In genomic region chr5:177443144-177443983, GRCh38 we compare ENCODE assay signal across 23 cellular contexts. TPM values are rescaled to one million over a fixed set of nuclear protein-coding genes. Genes with fewer than 3 reads are reported as not detected.
DNase-seq lines count a peak whose midpoint lies in the region; FAIRE-seq and TF ChIP-seq lines count a peak whose summit lies in the region.
"Had no signal": no experiment of that assay in that cellular context is flagged by ENCODE, and none has a peak within 500 bp of the region (broad histone marks: within the 10 kb centered on the region; RNA-seq: fewer than 3 reads in every experiment).

No MANE protein-coding gene starts in this region.

- no peak overlapping the region for H2AFZ ChIP-seq in astrocyte (ENCODE audit: low read depth, low read length)

- CTCF ChIA-PET in activated naive CD4-positive, alpha-beta T cell treated with anti-CD3 and anti-CD28 coated beads for 36 hours (lab: Charles Lee) = interaction anchor here (0.6 to 8.6 kb wide), 6 partner anchors 10 to 53 kb away, joined by 4 to 131 read pairs (median 41); no protein-coding TSS in a partner anchor
- CTCF ChIA-PET in HEK293 (lab: Yijun Ruan, JAX) = interaction anchor here (0.6 to 3.5 kb wide), 8 partner anchors 12 to 74 kb away, joined by 3 to 17 read pairs (median 3); no protein-coding TSS in a partner anchor

- H3K9me3 ChIP-seq in HEK293 (ENCODE audit: control insufficient read depth, insufficient read depth, low read depth, low read length) (no peaks in the 10 kb centered on the region), astrocyte (ENCODE audit: insufficient read depth, low read depth, low read length) (no peaks in the 10 kb centered on the region)
- H3K9me3 ChIP-seq: esophagus muscularis mucosa, vagina had no signal

- H3K4me2 ChIP-seq in astrocyte (ENCODE audit: low read length) = no peak overlapping the region

- peak overlapping the region; percentile 92 for H3K27ac Mint-ChIP-seq in activated naive CD4-positive, alpha-beta T cell treated with anti-CD3 and anti-CD28 coated beads for 36 hours
- H3K27ac Mint-ChIP-seq in astrocyte (ENCODE audit: unreplicated experiment) (peak overlapping the region; percentile 18), osteocyte (ENCODE audit: unreplicated experiment) (no peak overlapping the region)

- H3K27ac ChIP-seq in HEK293 (ENCODE audit: extremely low read depth, low read depth, low read length) = no peak overlapping the region
- no peak overlapping the region for H3K27ac ChIP-seq in astrocyte (ENCODE audit: low read depth, low read length)
- H3K27ac ChIP-seq: esophagus muscularis mucosa, vagina had no signal

- no peaks in the 10 kb centered on the region for H3K9me3 Mint-ChIP-seq in activated naive CD4-positive, alpha-beta T cell treated with anti-CD3 and anti-CD28 coated beads for 36 hours
- H3K9me3 Mint-ChIP-seq in astrocyte (ENCODE audit: unreplicated experiment) (peaks cover 1% of the 10 kb centered on the region), osteocyte (ENCODE audit: unreplicated experiment) (no peaks in the 10 kb centered on the region)
- H3K9me3 Mint-ChIP-seq: activated T-helper 1 cell treated with anti-CD3 and anti-CD28 coated beads, Interleukin-12 subunit alpha, Interleukin-12 subunit beta, Interleukin-2, Interleukin-4 antibody, amounts not matched to agents 30 ng/mL and 10 ng/mL and 1 ng/mL, durations not matched to agents 14 hours and 24 hours and 36 hours; stimulated activated naive CD8-positive, alpha-beta T cell treated with anti-CD3 and anti-CD28 coated beads, Interleukin-15, Interleukin-2, amounts not matched to agents 100 ng/mL and 50 ng/mL, for 24 hours had no signal

- peaks cover 8% of the 10 kb centered on the region for H4K20me1 ChIP-seq in astrocyte (ENCODE audit: insufficient read depth, low read length)

- intact Hi-C loops in activated naive CD4-positive, alpha-beta T cell treated with anti-CD3 and anti-CD28 coated beads for 36 hours (cut with micrococcal nuclease) = no loop called here
- intact Hi-C loops in posterior vena cava (cut with DNase I) = no loop called here

- H3K4me3 Mint-ChIP-seq in activated naive CD4-positive, alpha-beta T cell treated with anti-CD3 and anti-CD28 coated beads for 36 hours = no peak overlapping the region
- no peak overlapping the region for H3K4me3 Mint-ChIP-seq in astrocyte (ENCODE audit: unreplicated experiment)
- H3K4me3 Mint-ChIP-seq in osteocyte (ENCODE audit: unreplicated experiment) = no peak overlapping the region
- H3K4me3 Mint-ChIP-seq: stimulated activated naive CD8-positive, alpha-beta T cell treated with anti-CD3 and anti-CD28 coated beads, Interleukin-15, Interleukin-2, amounts not matched to agents 100 ng/mL and 50 ng/mL, for 24 hours had no signal

- no peaks in the 10 kb centered on the region for H3K79me2 ChIP-seq in astrocyte (ENCODE audit: insufficient read depth, low read length)

- H3K36me3 ChIP-seq in HEK293 (ENCODE audit: control insufficient read depth in 2 of 2, insufficient read depth in 1 of 2, low read length in 2 of 2) = peaks cover 5 to 39% of the 10 kb centered on the region in 2 experiments; a peak in 2 of 3 replicates
- no peaks in the 10 kb centered on the region for H3K36me3 ChIP-seq in astrocyte (ENCODE audit: insufficient read depth, low read length)

- H3K36me3 Mint-ChIP-seq in activated naive CD4-positive, alpha-beta T cell treated with anti-CD3 and anti-CD28 coated beads for 36 hours (ENCODE audit: low read depth) = peaks cover 20% of the 10 kb centered on the region
- H3K36me3 Mint-ChIP-seq in astrocyte (ENCODE audit: low read depth, unreplicated experiment) (peaks cover 10% of the 10 kb centered on the region), osteocyte (ENCODE audit: unreplicated experiment) (peaks cover 8% of the 10 kb centered on the region)

- H3K4me3 ChIP-seq in HEK293 (ENCODE audit: low read depth, low read length) = no peak overlapping the region
- H3K4me3 ChIP-seq in astrocyte (ENCODE audit: insufficient read depth, low read depth, low read length) = no peak overlapping the region
- H3K4me3 ChIP-seq: esophagus muscularis mucosa, skin epidermis, vagina had no signal

- H3K4me1 Mint-ChIP-seq in activated naive CD4-positive, alpha-beta T cell treated with anti-CD3 and anti-CD28 coated beads for 36 hours (ENCODE audit: low read depth) = peaks cover 62% of the 10 kb centered on the region
- H3K4me1 Mint-ChIP-seq in astrocyte (ENCODE audit: low read depth, unreplicated experiment) (peaks cover 16% of the 10 kb centered on the region), osteocyte (ENCODE audit: unreplicated experiment) (peaks cover 16% of the 10 kb centered on the region)

- H3K4me1 ChIP-seq in HEK293 (ENCODE audit: control insufficient read depth, insufficient read depth, low read length) (no peaks in the 10 kb centered on the region), astrocyte (ENCODE audit: insufficient read depth, low read length) (peaks cover 16% of the 10 kb centered on the region)

- no peak for FAIRE-seq in astrocyte (lab: Jason Lieb, UNC)
- FAIRE-seq: GM18507 had no signal

- POLR2A ChIA-PET in HEK293 (lab: Yijun Ruan, JAX) = interaction anchor here (1.6 to 2.7 kb wide), 4 partner anchors 11 to 16 kb away, joined by 7 to 21 read pairs (median 10); partner anchors contain the start of gene GRK6

- TF ChIP-seq CTCF in HEK293 (tag by site-specific recombination; IDR thresholded peaks at IDR 0.05) (no peak), astrocyte (IDR thresholded peaks at IDR 0.05; ENCODE audit: insufficient read depth, low read depth, low read length) (no peak), osteocyte (IDR thresholded peaks at IDR 0.05) (no peak)

- no peaks in the 10 kb centered on the region for H3K27me3 ChIP-seq in astrocyte (ENCODE audit: insufficient read depth, low read length)
- H3K27me3 ChIP-seq: vagina had no signal

- no peaks in the 10 kb centered on the region for H3K27me3 Mint-ChIP-seq in activated naive CD4-positive, alpha-beta T cell treated with anti-CD3 and anti-CD28 coated beads for 36 hours (ENCODE audit: low read depth)
- H3K27me3 Mint-ChIP-seq in astrocyte (ENCODE audit: low read depth, unreplicated experiment) (no peaks in the 10 kb centered on the region), osteocyte (ENCODE audit: unreplicated experiment) (no peaks in the 10 kb centered on the region)
- H3K27me3 Mint-ChIP-seq: stimulated activated naive CD8-positive, alpha-beta T cell treated with anti-CD3 and anti-CD28 coated beads, Interleukin-15, Interleukin-2, amounts not matched to agents 100 ng/mL and 50 ng/mL, for 24 hours had no signal

- H3K9ac ChIP-seq in astrocyte (ENCODE audit: low read length) = no peak overlapping the region

- DNase-seq in activated naive CD4-positive, alpha-beta T cell treated with anti-CD3 and anti-CD28 coated beads for 36 hours = no peak
- DNase-seq in activated naive CD4-positive, alpha-beta T cell treated with Interleukin-2 at 50 U/mL for 16 hours = no peak
- DNase-seq in astrocyte (ENCODE audit: low read depth) = no peak
- DNase-seq in posterior vena cava (ENCODE audit: low spot score) = peak; percentile 75
- DNase-seq in osteocyte (ENCODE audit: extremely low spot score, unreplicated experiment) = no peak
- DNase-seq in Kasumi-1 (lab: John Stamatoyannopoulos, UW) = no peak
- DNase-seq in NCI-H2107 (lab: John Stamatoyannopoulos, UW) = no peak
- DNase-seq: dermis blood vessel endothelial cell, DMS 273 treated with DMSO at 0.1 percent for 48 hours, mesenchymal stem cell, NCI-H1436, NCI-H226, nucleus accumbens, Right ventricle myocardium superior had no signal

TF ChIP-seq in HEK293, 187 proteins besides CTCF, POLR2A, EP300 and RAD21 (continues in another document):
- 0 out of 2 replicates have a peak, but pooled peaks have one; percentile 20 for TF ChIP-seq ZNF692 (tag by site-specific recombination; IDR thresholded peaks at IDR 0.05)
- TF ChIP-seq KLF8 (tag by site-specific recombination; IDR thresholded peaks at IDR 0.05) = no peak
- no peak for TF ChIP-seq ZNF155 (tag by site-specific recombination; IDR thresholded peaks at IDR 0.05)
- TF ChIP-seq ZFP41 (tag by site-specific recombination; IDR thresholded peaks at IDR 0.05; ENCODE audit: borderline replicate concordance) = no peak
- no peak for TF ChIP-seq ZNF239 (tag by site-specific recombination; IDR thresholded peaks at IDR 0.05)
- TF ChIP-seq ZNF37A (tag by site-specific recombination; IDR thresholded peaks at IDR 0.05) = no peak
- no peak for TF ChIP-seq SP3 (tag by site-specific recombination; IDR thresholded peaks at IDR 0.05)
- TF ChIP-seq ZFP69B (tag by site-specific recombination; IDR thresholded peaks at IDR 0.05) = 0 out of 2 replicates have a peak, but pooled peaks have one; percentile 29
- TF ChIP-seq ZNF121 (tag by site-specific recombination; IDR thresholded peaks at IDR 0.05) = no peak

RNA-seq across cellular contexts. Expression of gene PRR7, which starts 3.2 kb away (rescaled TPM):
- total RNA-seq in activated naive CD4-positive, alpha-beta T cell treated with anti-CD3 and anti-CD28 coated beads for 36 hours = 1 to 10 TPM; 7.4 to 8.2 TPM
- total RNA-seq in astrocyte (9.9 TPM in 2 replicates), posterior vena cava (1 to 10 TPM in 1 of 2 donors, under 1 TPM in 1; 0.79 to 2.0 TPM), osteocyte (2.8 and 4.4 TPM in 2 replicates)

RNA-seq across cellular contexts. Expression of gene GRK6, which starts 16.9 kb away (rescaled TPM):
- total RNA-seq in activated naive CD4-positive, alpha-beta T cell treated with anti-CD3 and anti-CD28 coated beads for 36 hours = 100 to 1,000 TPM; 117 to 133 TPM
- total RNA-seq in astrocyte (19.7 and 25.9 TPM in 2 replicates), posterior vena cava (10 to 100 TPM; 22.9 to 28.2 TPM), osteocyte (35.6 and 38.2 TPM in 2 replicates)

RNA-seq across cellular contexts. Expression of gene DBN1, which starts 30.1 kb away (rescaled TPM):
- total RNA-seq in activated naive CD4-positive, alpha-beta T cell treated with anti-CD3 and anti-CD28 coated beads for 36 hours = 10 to 100 TPM; 20.8 to 22.4 TPM
- total RNA-seq in astrocyte (350 and 371 TPM in 2 replicates), posterior vena cava (100 to 1,000 TPM in 1 of 2 donors, 10 to 100 TPM in 1; 94.9 to 121 TPM), osteocyte (248 and 249 TPM in 2 replicates)

RNA-seq across cellular contexts. Expression of gene F12, which starts 34.0 kb away (rescaled TPM):
- 1 to 10 TPM; 3.2 to 5.4 TPM for total RNA-seq in activated naive CD4-positive, alpha-beta T cell treated with anti-CD3 and anti-CD28 coated beads for 36 hours
- total RNA-seq in astrocyte = 2.8 and 3.0 TPM in 2 replicates
- under 1 TPM; 0.38 to 0.93 TPM for total RNA-seq in posterior vena cava
- 1.0 and 1.5 TPM in 2 replicates for total RNA-seq in osteocyte
- total RNA-seq: Right ventricle myocardium superior had no signal

RNA-seq across cellular contexts. Expression of gene PFN3, which starts 42.9 kb away (rescaled TPM):
- not detected for total RNA-seq in activated naive CD4-positive, alpha-beta T cell treated with anti-CD3 and anti-CD28 coated beads for 36 hours
- total RNA-seq in astrocyte (not detected in 2 replicates), posterior vena cava (not detected), osteocyte (not detected in 2 replicates)
- total RNA-seq: activated T-helper 1 cell treated with anti-CD3 and anti-CD28 coated beads, Interleukin-12 subunit alpha, Interleukin-12 subunit beta, Interleukin-2, Interleukin-4 antibody, amounts not matched to agents 30 ng/mL and 10 ng/mL and 1 ng/mL, durations not matched to agents 14 hours and 24 hours and 36 hours; dermis blood vessel endothelial cell; esophagus muscularis mucosa; LHCN-M2; Right ventricle myocardium superior; T-helper 1 cell treated with Interleukin-12 subunit alpha and Interleukin-12 subunit beta and Interleukin-4 antibody, amounts not matched to agents 30 ng/mL and 1 ng/mL, for 36 hours; vagina had no signal

Comparison
In these comparisons a context has a peak if more than half of its experiments do, and no peak if none do; other contexts are left out.
1. RNA of gene DBN1, which starts 30.1 kb away (total RNA-seq): 350 to 371 TPM in astrocyte, 248 to 249 TPM in osteocyte and 94.9 to 121 TPM in posterior vena cava; 20.8 to 22.4 TPM in activated naive CD4-positive, alpha-beta T cell treated with anti-CD3 and anti-CD28 coated beads for 36 hours; every median in the first group is over 4 times any median in the second.